8 cellular contexts compared by ENCODE assay signal in the genomic region with DNA sequence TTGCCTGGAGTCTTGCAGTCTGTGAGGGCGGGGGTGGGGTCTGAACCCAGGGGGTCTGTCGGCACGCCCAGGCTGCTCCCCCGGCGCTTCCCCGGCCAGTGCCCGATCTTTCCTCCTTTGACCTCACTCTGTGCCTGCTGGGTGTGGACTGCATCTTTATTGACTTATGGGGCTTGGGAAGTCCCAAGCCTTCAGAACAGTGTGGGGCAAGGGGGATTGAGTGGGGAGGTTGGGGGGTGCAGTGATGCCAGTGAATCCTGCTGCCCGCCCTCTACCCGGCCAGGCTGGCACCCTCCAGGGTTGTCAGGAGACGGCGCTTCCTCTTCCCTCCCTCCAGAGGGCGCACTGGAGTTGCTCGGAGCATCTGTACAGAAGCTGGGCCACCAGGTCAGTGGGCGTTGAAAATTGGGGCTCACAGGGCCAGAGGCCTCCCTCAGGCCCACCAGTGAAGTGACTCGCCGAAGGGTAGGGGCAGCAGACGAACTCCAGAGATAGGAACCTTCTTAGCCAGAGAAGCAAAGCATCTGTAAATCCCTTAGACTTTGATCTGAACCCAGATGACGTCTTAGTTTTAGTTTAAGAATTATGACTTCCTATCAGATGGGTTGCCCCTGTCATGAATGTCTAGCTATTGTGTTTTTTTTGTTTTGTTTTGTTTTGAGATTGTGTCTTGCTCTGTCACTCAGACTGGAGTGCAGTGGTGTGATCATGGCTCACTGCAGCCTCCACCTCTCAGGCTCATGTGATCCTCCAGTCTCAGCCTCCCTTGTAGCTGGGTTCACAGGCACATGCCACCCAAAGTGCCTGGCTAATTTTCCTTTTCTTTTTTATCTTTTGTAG.
DNase-seq lines count a peak whose midpoint lies in the region; ATAC-seq, FAIRE-seq and TF ChIP-seq lines count a peak whose summit lies in the region.

No MANE protein-coding gene starts in this region.

- CTCF ChIA-PET in SK-N-SH (lab: Yijun Ruan, JAX): interaction anchor here (0.5 to 3.0 kb wide), 34 partner anchors 8 to 339 kb away, joined by 3 to 31 read pairs (median 4); no protein-coding TSS in a partner anchor

- peaks cover 2% of the 10 kb centered on the region for H3K27me3 Mint-ChIP-seq in activated naive CD8-positive, alpha-beta T cell treated with anti-CD3 and anti-CD28 coated beads, Interleukin-2, amount 50 U/mL, for 24 hours

- POLR2A ChIA-PET in SK-N-SH (lab: Yijun Ruan, JAX): no interaction called here

- no peak overlapping the region for H3K9ac ChIP-seq in SK-N-SH

- peak; percentile 77 for ATAC-seq in activated naive CD8-positive, alpha-beta T cell treated with anti-CD3 and anti-CD28 coated beads, Interleukin-2, amount 50 U/mL, for 24 hours
- ATAC-seq in GM19035 (IDR thresholded peaks at IDR 0.05; ENCODE audit: unreplicated experiment): no peak
- ATAC-seq in GM21737 (IDR thresholded peaks at IDR 0.05; ENCODE audit: unreplicated experiment): no peak

- no peak overlapping the region for H3K4me3 ChIP-seq in AG09309 (ENCODE audit: control insufficient read depth, low read depth, low read length)
- H3K4me3 ChIP-seq in SK-N-SH (ENCODE audit: low read depth in 2 of 2, low read length in 1 of 2): no peak overlapping the region

- H3K27me3 ChIP-seq in SK-N-SH (ENCODE audit: insufficient read depth): no peaks in the 10 kb centered on the region

- no peak overlapping the region for H3K4me3 Mint-ChIP-seq in activated naive CD8-positive, alpha-beta T cell treated with anti-CD3 and anti-CD28 coated beads, Interleukin-2, amount 50 U/mL, for 24 hours

- no peak overlapping the region for H3K27ac ChIP-seq in SK-N-SH (ENCODE audit: low read depth in 2 of 2, low read length in 1 of 2)

- no peaks in the 10 kb centered on the region for H3F3A ChIP-seq in SK-N-SH (replicated peaks; ENCODE audit: insufficient read depth)

- TF ChIP-seq POLR2A in H54 (IDR thresholded peaks at IDR 0.05; ENCODE audit: low read depth, low read length): no peak

- peaks cover 16% of the 10 kb centered on the region; the same call in 1 of the 2 replicates for H4K20me1 ChIP-seq in SK-N-SH (ENCODE audit: insufficient read depth)

- H3K36me3 ChIP-seq in SK-N-SH (replicated peaks in 1 of 2; ENCODE audit: control insufficient read depth in 1 of 2, insufficient read depth in 2 of 2, low read length in 1 of 2): no peaks in the 10 kb centered on the region

- FAIRE-seq in H54 (lab: Jason Lieb, UNC): no peak

- H3K9me2 ChIP-seq in SK-N-SH: no peaks in the 10 kb centered on the region

- TF ChIP-seq EP300 in SK-N-SH (IDR thresholded peaks at IDR 0.05; ENCODE audit: borderline replicate concordance in 1 of 2, low read depth in 1 of 2, low read length in 1 of 2): no peak

- TF ChIP-seq CTCF in AG09309 (IDR thresholded peaks at IDR 0.05; ENCODE audit: control insufficient read depth, insufficient read depth, low read depth, low read length, missing control alignments) (peak; percentile 80), SK-N-SH (IDR thresholded peaks at IDR 0.05) (peak; percentile 74)

- no peak overlapping the region for H3K27ac Mint-ChIP-seq in activated naive CD8-positive, alpha-beta T cell treated with anti-CD3 and anti-CD28 coated beads, Interleukin-2, amount 50 U/mL, for 24 hours

- no peaks in the 10 kb centered on the region for H3K9me3 Mint-ChIP-seq in activated naive CD8-positive, alpha-beta T cell treated with anti-CD3 and anti-CD28 coated beads, Interleukin-2, amount 50 U/mL, for 24 hours

- no peaks in the 10 kb centered on the region for H3K36me3 Mint-ChIP-seq in activated naive CD8-positive, alpha-beta T cell treated with anti-CD3 and anti-CD28 coated beads, Interleukin-2, amount 50 U/mL, for 24 hours (ENCODE audit: low read depth)

- 83% methylated on average over 1 of the region's 18 CpGs for WGBS in SK-N-SH (ENCODE audit: low lambda C conversion rate)

- no peaks in the 10 kb centered on the region for H3K9me3 ChIP-seq in SK-N-SH

- DNase-seq in AG09309 (ENCODE audit: low read depth): no peak
- peak; percentile 82 for DNase-seq in H54 (ENCODE audit: insufficient read length, low spot score)
- peak; percentile 72 for DNase-seq in SK-N-SH
- DNase-seq in activated naive CD8-positive, alpha-beta T cell treated with anti-CD3 and anti-CD28 coated beads, Interleukin-2, amount 50 U/mL, for 24 hours: peak; percentile 70
- peak; percentile 15 to 36 for DNase-seq in hippocampal formation (lab: John Stamatoyannopoulos, UW)
- DNase-seq in stimulated activated CD4-positive, alpha-beta T cell treated with anti-CD3 and anti-CD28 coated beads, Interleukin-2, amount 100 ng/mL, for 48 hours: peak; percentile 61 to 64

- no peak overlapping the region for H3K4me2 ChIP-seq in SK-N-SH

- peak; percentile 62 for TF ChIP-seq RAD21 in SK-N-SH (IDR thresholded peaks at IDR 0.05; ENCODE audit: low read length)

- H3K4me1 ChIP-seq in SK-N-SH (ENCODE audit: control insufficient read depth in 1 of 2, insufficient read depth in 2 of 2, low read depth in 1 of 2, low read length in 1 of 2): peaks cover 0 to 27% of the 10 kb centered on the region in 2 experiments; a peak in 1 of 4 replicates

- H2AFZ ChIP-seq in SK-N-SH (ENCODE audit: low read depth): no peak overlapping the region

- no peaks in the 10 kb centered on the region for H3K4me1 Mint-ChIP-seq in activated naive CD8-positive, alpha-beta T cell treated with anti-CD3 and anti-CD28 coated beads, Interleukin-2, amount 50 U/mL, for 24 hours

- H3K79me2 ChIP-seq in SK-N-SH (ENCODE audit: insufficient read depth): peaks cover 3% of the 10 kb centered on the region; the same call in 1 of the 2 replicates

TF ChIP-seq in SK-N-SH, 30 proteins besides CTCF, POLR2A, EP300 and RAD21:
- TF ChIP-seq GATA2 (CRISPR knock-in tag; IDR thresholded peaks at IDR 0.05) (no peak), PBX3 (IDR thresholded peaks at IDR 0.05) (no peak), SMC3 (IDR thresholded peaks at IDR 0.05; ENCODE audit: low read depth, low read length) (peak; percentile 59), RCOR1 (IDR thresholded peaks at IDR 0.05; ENCODE audit: low read length) (no peak), JUND (IDR thresholded peaks at IDR 0.05) (no peak), MXI1 (IDR thresholded peaks at IDR 0.05; ENCODE audit: low read depth, low read length) (no peak), POLR2AphosphoS5 (IDR thresholded peaks at IDR 0.05; ENCODE audit: low read depth, low read length) (no peak)
- TF ChIP-seq, protein P1, sequence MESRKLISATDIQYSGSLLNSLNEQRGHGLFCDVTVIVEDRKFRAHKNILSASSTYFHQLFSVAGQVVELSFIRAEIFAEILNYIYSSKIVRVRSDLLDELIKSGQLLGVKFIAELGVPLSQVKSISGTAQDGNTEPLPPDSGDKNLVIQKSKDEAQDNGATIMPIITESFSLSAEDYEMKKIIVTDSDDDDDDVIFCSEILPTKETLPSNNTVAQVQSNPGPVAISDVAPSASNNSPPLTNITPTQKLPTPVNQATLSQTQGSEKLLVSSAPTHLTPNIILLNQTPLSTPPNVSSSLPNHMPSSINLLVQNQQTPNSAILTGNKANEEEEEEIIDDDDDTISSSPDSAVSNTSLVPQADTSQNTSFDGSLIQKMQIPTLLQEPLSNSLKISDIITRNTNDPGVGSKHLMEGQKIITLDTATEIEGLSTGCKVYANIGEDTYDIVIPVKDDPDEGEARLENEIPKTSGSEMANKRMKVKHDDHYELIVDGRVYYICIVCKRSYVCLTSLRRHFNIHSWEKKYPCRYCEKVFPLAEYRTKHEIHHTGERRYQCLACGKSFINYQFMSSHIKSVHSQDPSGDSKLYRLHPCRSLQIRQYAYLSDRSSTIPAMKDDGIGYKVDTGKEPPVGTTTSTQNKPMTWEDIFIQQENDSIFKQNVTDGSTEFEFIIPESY (IDR thresholded peaks at IDR 0.05; ENCODE audit: borderline replicate concordance, low read depth): no peak
